13 cellular contexts compared by ENCODE assay signal in genomic region chr10:34049887-34050286, GRCh38.
A peak's percentile ranks its signal among the peaks of the same experiment; 100 is the strongest.
DNase-seq lines count a peak whose midpoint lies in the region; TF ChIP-seq lines count a peak whose summit lies in the region.
"Had no signal": no experiment of that assay in that cellular context is flagged by ENCODE, and none has a peak within 500 bp of the region (broad histone marks: within the 10 kb centered on the region; RNA-seq: fewer than 3 reads in every experiment).

No MANE protein-coding gene starts in this region.

- no peak for TF ChIP-seq CTCF in esophagus muscularis mucosa (IDR thresholded peaks at IDR 0.05)

- no peaks in the 10 kb centered on the region for H3K79me1 ChIP-seq in mesenchymal stem cell (replicated peaks; ENCODE audit: low read length, poor library complexity, severe bottlenecking)

- H3K4me3 ChIP-seq in mesenchymal stem cell (ENCODE audit: insufficient read depth in 1 of 2, low read depth in 1 of 2, low read length in 2 of 2) (peak overlapping the region in 1 of 2 experiments; percentile 30), esophagus muscularis mucosa (no peak overlapping the region)

- DNase-seq in activated naive CD4-positive, alpha-beta T cell treated with Interleukin-2 at 50 U/mL for 16 hours, result peak; percentile 35
- no peak for DNase-seq in activated naive CD4-positive, alpha-beta T cell treated with anti-CD3 and anti-CD28 coated beads, Interleukin-2, amount 50 U/mL, for 16 hours
- peak; percentile 38 for DNase-seq in astrocyte of the hippocampus (ENCODE audit: low read depth, low spot score)
- DNase-seq in mesenchymal stem cell, result peak; percentile 52
- no peak for DNase-seq in retina
- no peak for DNase-seq in posterior vena cava (ENCODE audit: low spot score)
- DNase-seq in esophagus muscularis mucosa (ENCODE audit: extremely low spot score), result no peak
- DNase-seq: C1 segment of cervical spinal cord; HFFc6; NK-92 treated with Interleukin-12 subunit alpha and Interleukin-12 subunit beta, amount 100 ng/mL, for 24 hours; T-helper 17 cell had no signal

- H2AK5ac ChIP-seq in mesenchymal stem cell (ENCODE audit: low read length, severe bottlenecking), result no peak overlapping the region

- no peak overlapping the region for H3K4me2 ChIP-seq in mesenchymal stem cell (ENCODE audit: low read length, poor library complexity, severe bottlenecking)

- H4K8ac ChIP-seq in mesenchymal stem cell (ENCODE audit: low read length), result no peak overlapping the region

- no peak for TF ChIP-seq POLR2A in esophagus muscularis mucosa (IDR thresholded peaks at IDR 0.05; ENCODE audit: low read depth)

- H4K91ac ChIP-seq in mesenchymal stem cell (ENCODE audit: low read length), result no peak overlapping the region

- H3K36me3 Mint-ChIP-seq in stimulated activated naive CD8-positive, alpha-beta T cell treated with anti-CD3 and anti-CD28 coated beads, Interleukin-15, Interleukin-2, amounts not matched to agents 100 ng/mL and 50 ng/mL, for 24 hours (ENCODE audit: low read depth), result no peaks in the 10 kb centered on the region

- H2AFZ ChIP-seq in mesenchymal stem cell (ENCODE audit: low read depth, low read length), result no peak overlapping the region

- H2BK120ac ChIP-seq in mesenchymal stem cell (ENCODE audit: low read depth, low read length), result no peak overlapping the region

- peaks cover 4% of the 10 kb centered on the region for H3K27me3 Mint-ChIP-seq in stimulated activated naive CD8-positive, alpha-beta T cell treated with anti-CD3 and anti-CD28 coated beads, Interleukin-15, Interleukin-2, amounts not matched to agents 100 ng/mL and 50 ng/mL, for 24 hours
- H3K27me3 Mint-ChIP-seq: T-helper 17 cell had no signal

- no peak overlapping the region for H3K14ac ChIP-seq in mesenchymal stem cell (ENCODE audit: low read length in 2 of 2)

- peak overlapping the region; percentile 59 for H3K9ac ChIP-seq in mesenchymal stem cell (ENCODE audit: low read length)

- no peak overlapping the region for H2BK5ac ChIP-seq in mesenchymal stem cell (ENCODE audit: low read depth, low read length, poor library complexity, severe bottlenecking)

- H3K4me1 ChIP-seq in mesenchymal stem cell (ENCODE audit: control insufficient read depth, insufficient read depth, low read depth, low read length) (no peaks in the 10 kb centered on the region), esophagus muscularis mucosa (no peaks in the 10 kb centered on the region)

- H3K18ac ChIP-seq in mesenchymal stem cell (ENCODE audit: low read depth in 1 of 2, low read length in 2 of 2), result no peak overlapping the region

- no peak overlapping the region for H3K23ac ChIP-seq in mesenchymal stem cell (ENCODE audit: low read length in 2 of 2)

- H3K27me3 ChIP-seq in mesenchymal stem cell (ENCODE audit: control insufficient read depth in 1 of 2, insufficient read depth in 1 of 2, low read length in 2 of 2) (no peaks in the 10 kb centered on the region), esophagus muscularis mucosa (no peaks in the 10 kb centered on the region)

- peaks cover 5% of the 10 kb centered on the region for H3K9me3 Mint-ChIP-seq in stimulated activated naive CD8-positive, alpha-beta T cell treated with anti-CD3 and anti-CD28 coated beads, Interleukin-15, Interleukin-2, amounts not matched to agents 100 ng/mL and 50 ng/mL, for 24 hours
- H3K9me3 Mint-ChIP-seq: HFFc6 had no signal

- H3K9me3 ChIP-seq in mesenchymal stem cell (ENCODE audit: control insufficient read depth, low read length) (no peaks in the 10 kb centered on the region), esophagus muscularis mucosa (no peaks in the 10 kb centered on the region)

- H3K4me3 Mint-ChIP-seq in stimulated activated naive CD8-positive, alpha-beta T cell treated with anti-CD3 and anti-CD28 coated beads, Interleukin-15, Interleukin-2, amounts not matched to agents 100 ng/mL and 50 ng/mL, for 24 hours, result no peak overlapping the region
- H3K4me3 Mint-ChIP-seq: HFFc6, T-helper 17 cell had no signal

- no peak overlapping the region for H2BK12ac ChIP-seq in mesenchymal stem cell (ENCODE audit: low read length in 2 of 2)

- TF ChIP-seq EP300 in esophagus muscularis mucosa (IDR thresholded peaks at IDR 0.05), result no peak

- H3K27ac ChIP-seq in mesenchymal stem cell (ENCODE audit: low read length, poor library complexity, severe bottlenecking) (no peak overlapping the region), esophagus muscularis mucosa (replicated peaks in 1 of 4) (no peak overlapping the region)

- H3K4me1 Mint-ChIP-seq in stimulated activated naive CD8-positive, alpha-beta T cell treated with anti-CD3 and anti-CD28 coated beads, Interleukin-15, Interleukin-2, amounts not matched to agents 100 ng/mL and 50 ng/mL, for 24 hours (ENCODE audit: low read depth), result peaks cover 3% of the 10 kb centered on the region
- H3K4me1 Mint-ChIP-seq: T-helper 17 cell had no signal

- no peak overlapping the region for H3K4ac ChIP-seq in mesenchymal stem cell (ENCODE audit: low read depth in 1 of 2, low read length in 2 of 2)

- H2BK15ac ChIP-seq in mesenchymal stem cell (ENCODE audit: low read depth, poor library complexity, severe bottlenecking), result no peak overlapping the region

- 44% methylated on average over 5 of the region's 9 CpGs for WGBS in mesenchymal stem cell
- 82% methylated on average over 9 of the region's 9 CpGs for whole genome bisulfite sequencing in esophagus muscularis mucosa

- intact Hi-C loops in posterior vena cava (cut with DNase I), result no loop called here
- intact Hi-C loops in esophagus muscularis mucosa (cut with DNase I), result no loop called here

- peak overlapping the region; percentile 13 for H3K27ac Mint-ChIP-seq in stimulated activated naive CD8-positive, alpha-beta T cell treated with anti-CD3 and anti-CD28 coated beads, Interleukin-15, Interleukin-2, amounts not matched to agents 100 ng/mL and 50 ng/mL, for 24 hours
- H3K27ac Mint-ChIP-seq: activated T-helper 2 cell treated with anti-CD3 and anti-CD28 coated beads, Interferon-gamma antibody, Interleukin-2, Interleukin-4, amounts not matched to agents 10 μg/mL and 5 μg/mL and 100 μg/mL, durations not matched to agents 14 hours and 24 hours and 36 hours; HFFc6; T-helper 17 cell had no signal

- H3K36me3 ChIP-seq in mesenchymal stem cell (ENCODE audit: control insufficient read depth in 1 of 2, insufficient read depth in 2 of 2, low read depth in 1 of 2, low read length in 2 of 2), result no peaks in the 10 kb centered on the region
- no peaks in the 10 kb centered on the region for H3K36me3 ChIP-seq in esophagus muscularis mucosa

Comparison
In these comparisons a context has a peak if more than half of its experiments do, and no peak if none do; other contexts are left out.
1. DNase-seq: peak in activated naive CD4-positive, alpha-beta T cell treated with Interleukin-2 at 50 U/mL for 16 hours (single experiment), astrocyte of the hippocampus (single experiment) and mesenchymal stem cell (single experiment); none in activated naive CD4-positive, alpha-beta T cell treated with anti-CD3 and anti-CD28 coated beads, Interleukin-2, amount 50 U/mL, for 16 hours (single experiment), retina (single experiment), posterior vena cava (single experiment) and esophagus muscularis mucosa (single experiment).